ENCODE assay signal across 7 cellular contexts in genomic region chr18:1487457-1487856, GRCh38.
"Had no signal": no experiment of that assay in that cellular context is flagged by ENCODE, and none has a peak within 500 bp of the region (broad histone marks: within the 10 kb centered on the region; RNA-seq: fewer than 3 reads in every experiment).

No MANE protein-coding gene starts in this region.

- FAIRE-seq: H1, H54, HTR-8/SVneo had no signal

- H3K27ac Mint-ChIP-seq: GM23338, H9 had no signal

- ATAC-seq: GM23338 had no signal

- H3K4me2 ChIP-seq: GM23338 had no signal

- H3K4me3 Mint-ChIP-seq: GM23338, H9 had no signal

- DNase-seq: H9, HCEC 1CT, IMR-90 had no signal

- H2AFZ ChIP-seq: GM23338 had no signal

- H3K4me3 ChIP-seq: GM23338 had no signal

- H3K4me1 Mint-ChIP-seq: GM23338, H9 had no signal
